Comparison of ENCODE assay signal across 19 cellular contexts in the genomic region with DNA sequence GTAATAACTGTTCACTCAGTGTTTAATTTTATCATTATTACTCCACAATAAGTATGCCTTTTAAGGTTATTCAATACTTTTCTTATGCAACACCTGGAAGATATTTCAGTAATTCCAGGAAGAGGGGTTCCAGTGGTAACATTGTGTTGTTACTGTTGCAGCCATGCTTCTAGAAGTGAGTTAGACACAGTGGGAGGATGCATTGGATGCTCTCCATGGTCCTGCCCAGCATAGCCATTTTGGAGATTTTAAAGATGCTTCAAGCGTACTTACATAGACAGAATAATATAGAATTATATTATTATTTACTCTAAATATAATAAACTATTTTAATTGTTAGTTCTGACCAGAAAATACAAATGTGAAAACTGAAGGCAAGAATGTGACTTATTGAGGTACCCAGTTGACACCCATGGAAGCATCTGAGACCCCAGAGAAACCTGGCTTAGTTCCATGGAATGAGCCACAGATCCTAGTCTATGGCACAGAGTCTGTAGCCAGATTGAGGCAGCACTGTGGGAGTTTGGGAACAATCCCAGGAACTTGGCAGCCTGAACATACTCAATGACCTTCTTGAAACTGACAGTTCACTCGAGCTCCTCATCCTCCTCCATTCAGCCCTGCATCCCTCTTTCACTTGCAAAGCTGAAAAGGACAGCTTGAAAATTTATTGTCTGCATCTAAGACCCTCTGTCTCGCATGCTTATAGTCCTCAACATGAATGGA.
"Had no signal": no experiment of that assay in that cellular context is flagged by ENCODE, and none has a peak within 500 bp of the region (broad histone marks: within the 10 kb centered on the region; RNA-seq: fewer than 3 reads in every experiment).

No MANE protein-coding gene starts in this region.

- H3K27ac ChIP-seq: epithelial cell of prostate, gastrocnemius medialis, heart left ventricle, neutrophil, transverse colon, vagina had no signal

- DNase-seq: activated B cell treated with CpG ODN at 0.5 μM for 24 hours; activated CD4-positive, alpha-beta T cell treated with anti-CD3 and anti-CD28 coated beads for 48 hours; activated CD8-positive, alpha-beta memory T cell treated with anti-CD3 and anti-CD28 coated beads, Interleukin-2, amount 50 U/mL, for 48 hours; activated CD8-positive, alpha-beta T cell treated with anti-CD3 and anti-CD28 coated beads, Interleukin-2, amount 10 ng/mL, durations not matched to agents 7 days and 5 days; activated naive CD8-positive, alpha-beta T cell treated with anti-CD3 and anti-CD28 coated beads for 36 hours; amygdala; effector CD8-positive, alpha-beta T cell; gastrocnemius medialis; heart left ventricle; naive thymus-derived CD4-positive, alpha-beta T cell; stimulated activated CD4-positive, alpha-beta T cell treated with anti-CD3 and anti-CD28 coated beads, Interleukin-15, amount 100 ng/mL, for 24 hours; stimulated activated CD4-positive, alpha-beta T cell treated with anti-CD3 and anti-CD28 coated beads, Interleukin-4, amount 100 ng/mL, for 4 hours; stimulated activated CD8-positive, alpha-beta memory T cell treated with anti-CD3 and anti-CD28 coated beads, Interleukin-4, amount 100 ng/mL, for 48 hours; stimulated activated naive CD4-positive, alpha-beta T cell treated with Interleukin-2 at 50 U/mL for 16 hours; transverse colon had no signal

- H3K27me3 ChIP-seq: gastrocnemius medialis, heart left ventricle, neutrophil, transverse colon, vagina had no signal

- H3K36me3 ChIP-seq: gastrocnemius medialis, heart left ventricle, neutrophil, transverse colon, vagina had no signal

- H3K4me1 ChIP-seq: gastrocnemius medialis, heart left ventricle, transverse colon, vagina had no signal

- H3K9me3 ChIP-seq: gastrocnemius medialis, heart left ventricle, neutrophil, transverse colon, vagina had no signal

- H3K4me3 ChIP-seq: gastrocnemius medialis, heart left ventricle, lung, transverse colon, vagina had no signal
